In the genomic region with DNA sequence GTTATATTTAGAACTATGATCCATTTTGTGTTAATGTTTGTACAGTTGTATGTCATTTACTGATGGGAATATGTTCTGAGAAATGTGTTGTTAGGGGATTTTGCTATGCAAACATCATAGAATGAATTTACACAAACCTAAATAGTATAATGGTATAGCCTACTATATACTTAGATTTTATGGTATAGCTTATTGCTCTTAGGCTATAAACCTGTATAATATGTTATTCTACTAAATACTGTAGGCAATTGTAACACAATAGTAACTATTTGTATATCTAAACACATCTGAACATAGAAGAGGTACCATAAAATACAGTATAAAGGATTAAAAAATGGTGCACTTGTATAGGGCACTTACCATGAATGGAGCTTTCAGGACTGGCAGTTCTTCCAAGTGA, we compare ENCODE assay signal across 16 cellular contexts.
"Had no signal": no experiment of that assay in that cellular context is flagged by ENCODE, and none has a peak within 500 bp of the region (broad histone marks: within the 10 kb centered on the region; RNA-seq: fewer than 3 reads in every experiment).

No MANE protein-coding gene starts in this region.

- DNase-seq: colonic mucosa; cortex of kidney; effector memory CD4-positive, alpha-beta T cell; foreskin keratinocyte; heart left ventricle; hypothalamus; immature natural killer cell; islet precursor cell; kidney; kidney glomerular epithelial cell; left lung; left ventricle myocardium superior; lower lobe of right lung; mesenchymal stem cell; naive thymus-derived CD4-positive, alpha-beta T cell had no signal

- ATAC-seq: foreskin keratinocyte; gastroesophageal sphincter; heart left ventricle; left lung; left ventricle myocardium superior; lower lobe of right lung; naive thymus-derived CD4-positive, alpha-beta T cell had no signal
